ENCODE assay signal across 8 cellular contexts in the genomic region with DNA sequence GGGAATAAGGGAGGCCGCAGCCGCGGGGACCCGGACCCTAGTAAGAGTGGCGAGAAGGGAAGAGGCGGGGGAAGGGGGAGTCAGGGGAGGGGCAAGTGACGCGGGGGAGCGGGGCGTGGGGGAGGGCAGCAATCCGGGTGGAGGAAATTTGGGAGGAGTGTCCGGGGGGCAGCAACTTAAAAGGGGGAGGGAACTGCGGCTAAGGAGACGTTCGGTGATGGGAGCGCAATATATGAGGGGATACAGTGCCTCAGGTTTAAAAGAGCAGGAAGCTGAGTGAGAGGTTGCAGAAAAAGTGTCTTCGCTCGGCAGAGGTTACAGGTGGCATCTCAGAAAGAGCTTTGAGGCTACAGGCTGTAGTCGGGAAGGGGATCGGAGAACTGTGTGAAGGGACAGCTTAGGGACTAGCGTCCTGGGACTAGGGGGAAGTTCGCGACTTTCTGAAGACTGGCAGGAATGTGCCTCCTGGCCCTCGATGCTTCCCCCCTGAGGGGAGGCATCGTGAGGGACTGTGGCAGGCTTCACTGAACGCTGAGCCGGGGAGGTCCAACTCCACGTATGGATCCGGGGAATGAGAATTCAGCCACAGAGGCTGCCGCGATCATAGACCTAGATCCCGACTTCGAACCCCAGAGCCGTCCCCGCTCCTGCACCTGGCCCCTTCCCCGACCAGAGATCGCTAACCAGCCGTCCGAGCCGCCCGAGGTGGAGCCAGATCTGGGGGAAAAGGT. TPM values are rescaled to one million over a fixed set of nuclear protein-coding genes. Genes with fewer than 3 reads are reported as not detected.
DNase-seq lines count a peak whose midpoint lies in the region; ATAC-seq and TF ChIP-seq lines count a peak whose summit lies in the region.

No MANE protein-coding gene starts in this region.

- H3K36me3 Mint-ChIP-seq in CD14-positive monocyte: peaks cover 12 to 13% of the 10 kb centered on the region in 2 donors

- H3K9ac ChIP-seq in MM.1S (ENCODE audit: low read length): peak overlapping the region; percentile 47; the same call in 1 of the 2 replicates

- H3K4me1 ChIP-seq in MM.1S (ENCODE audit: low read length) (no peaks in the 10 kb centered on the region), psoas muscle (no peaks in the 10 kb centered on the region)

- H3K79me2 ChIP-seq in MM.1S (ENCODE audit: low read length): no peaks in the 10 kb centered on the region

- intact Hi-C loops in CD14-positive monocyte (cut with micrococcal nuclease) (loop anchor here (5.0 to 10.0 kb wide), 2 partner anchors 79 to 86 kb away; no protein-coding TSS in a partner anchor), left cardiac atrium (cut with DNase I) (loop anchor here in 1 of 2 donors (5.0 kb wide), 1 partner anchor 81 kb away; no protein-coding TSS in a partner anchor), psoas muscle (cut with DNase I) (no loop called here)

- peaks cover 20% of the 10 kb centered on the region for H3K4me1 Mint-ChIP-seq in CD14-positive monocyte

- peak overlapping the region; percentile 89 for H3K4me2 ChIP-seq in MM.1S (ENCODE audit: low read depth, low read length)

- H3K9me3 ChIP-seq in MM.1S (replicated peaks; ENCODE audit: insufficient read depth, low read length): no peaks in the 10 kb centered on the region
- no peaks in the 10 kb centered on the region for H3K9me3 ChIP-seq in psoas muscle

- ATAC-seq in left cardiac atrium (peak; percentile 83 to 88), psoas muscle (peak; percentile 74 to 90 (median 76)), GM19395 (IDR thresholded peaks at IDR 0.05; ENCODE audit: unreplicated experiment) (no peak)

- H3K4me3 ChIP-seq in MM.1S (ENCODE audit: low read length) (peak overlapping the region; percentile 82), psoas muscle (peak overlapping the region; percentile 75)

- peak overlapping the region; percentile 80 to 94 (median 91) for H3K27ac Mint-ChIP-seq in CD14-positive monocyte

- no peaks in the 10 kb centered on the region for H3F3A ChIP-seq in MM.1S (ENCODE audit: insufficient read depth, low read length)

- H2AFZ ChIP-seq in MM.1S (ENCODE audit: low read length): peak overlapping the region; percentile 69

- peaks cover 0 to 21% (median 5%) of the 10 kb centered on the region in 3 donors for H3K27me3 Mint-ChIP-seq in CD14-positive monocyte (ENCODE audit: low read depth in 3 of 3)

- H3K4me3 Mint-ChIP-seq in CD14-positive monocyte: peak overlapping the region; percentile 92 to 98

- 0 to 13% (median 1%) methylated on average over 20 to 41 of the region's 41 CpGs for WGBS in psoas muscle, 3 donors

- H3K9me3 Mint-ChIP-seq in CD14-positive monocyte: peaks cover 0 to 6% (median 0%) of the 10 kb centered on the region in 7 donors

- H3K27ac ChIP-seq in MM.1S (ENCODE audit: low read length): no peak overlapping the region
- peak overlapping the region; percentile 72 for H3K27ac ChIP-seq in psoas muscle

- no peaks in the 10 kb centered on the region for H3K36me3 ChIP-seq in MM.1S (replicated peaks; ENCODE audit: insufficient read depth, low read length)
- H3K36me3 ChIP-seq in psoas muscle (ENCODE audit: insufficient read depth in 1 of 2, low read depth in 1 of 2): peaks cover 0 to 4% of the 10 kb centered on the region in 2 donors

- DNase-seq in CD14-positive monocyte (ENCODE audit: low spot score) (no peak), GM19238 (ENCODE audit: insufficient read length, low spot score) (peak; percentile 29), MM.1S (no peak), activated gamma-delta T cell treated with Interleukin-2 at 50 U/mL for 16 hours (peak; percentile 59), left cardiac atrium (no peak), psoas muscle (no peak), putamen (ENCODE audit: low spot score) (no peak)

- H3K27me3 ChIP-seq in MM.1S (replicated peaks; ENCODE audit: insufficient read depth, low read length): no peaks in the 10 kb centered on the region
- peaks cover 0 to 17% (median 0%) of the 10 kb centered on the region in 3 donors for H3K27me3 ChIP-seq in psoas muscle (ENCODE audit: insufficient read depth in 3 of 3, low read length in 2 of 3)

- no peaks in the 10 kb centered on the region for H3K9me2 ChIP-seq in MM.1S (replicated peaks; ENCODE audit: insufficient read depth, low read length)

- H4K20me1 ChIP-seq in MM.1S (ENCODE audit: insufficient read depth, low read length): no peaks in the 10 kb centered on the region

- no peak for TF ChIP-seq CTCF in CD14-positive monocyte (IDR thresholded peaks at IDR 0.05)
- no peak for TF ChIP-seq CTCF in MM.1S (IDR thresholded peaks at IDR 0.05; ENCODE audit: low read length)
- TF ChIP-seq CTCF in psoas muscle (IDR thresholded peaks at IDR 0.05): no peak

RNA-seq across cellular contexts. Expression of a gene that starts 0.5 kb away (rescaled TPM):
- polyA plus RNA-seq in CD14-positive monocyte (1 to 10 TPM; 1.4 to 1.5 TPM), psoas muscle (10 to 100 TPM; 14.6 to 56.5 (median 31.7) TPM)
- total RNA-seq in left cardiac atrium (10 to 100 TPM; 28.5 to 30.9 TPM), psoas muscle (10 to 100 TPM; 55.1 to 80.7 (median 63.5) TPM)

RNA-seq across cellular contexts. Expression of a gene that starts 10.4 kb away (rescaled TPM):
- not detected for polyA plus RNA-seq in CD14-positive monocyte
- not detected for total RNA-seq in left cardiac atrium
- not detected for total RNA-seq in psoas muscle
- not detected for polyA plus RNA-seq in psoas muscle

RNA-seq across cellular contexts. Expression of a gene that starts 15.2 kb away (rescaled TPM):
- polyA plus RNA-seq in CD14-positive monocyte (10 to 100 TPM; 48.3 to 94.5 TPM), psoas muscle (1 to 10 TPM; 1.2 to 2.8 (median 1.6) TPM)
- total RNA-seq in left cardiac atrium (1 to 10 TPM; 1.8 to 2.6 TPM), psoas muscle (1 to 10 TPM in 3 of 4 donors, under 1 TPM in 1; 0.93 to 1.5 (median 1.2) TPM)

RNA-seq across cellular contexts. Expression of a gene that starts 22.3 kb away (rescaled TPM):
- polyA plus RNA-seq in CD14-positive monocyte (1 to 10 TPM; 2.4 to 5.0 TPM), psoas muscle (10 to 100 TPM in 1 of 3 donors, 1 to 10 TPM in 2; 7.1 to 12.8 (median 7.5) TPM)
- total RNA-seq in left cardiac atrium (10 to 100 TPM; 21.1 to 23.8 TPM), psoas muscle (10 to 100 TPM; 20.7 to 24.8 (median 23.7) TPM)

RNA-seq across cellular contexts. Expression of a gene that starts 28.0 kb away (rescaled TPM):
- polyA plus RNA-seq in CD14-positive monocyte (1 to 10 TPM; 4.2 to 5.0 TPM), psoas muscle (10 to 100 TPM; 28.0 to 46.9 (median 28.3) TPM)
- total RNA-seq in left cardiac atrium (10 to 100 TPM; 48.9 to 57.3 TPM), psoas muscle (10 to 100 TPM; 28.0 to 55.6 (median 39.1) TPM)

Comparison
In these comparisons a context has a peak if more than half of its experiments do, and no peak if none do; other contexts are left out.
1. DNase-seq: peak in GM19238 (single experiment) and activated gamma-delta T cell treated with Interleukin-2 at 50 U/mL for 16 hours (single experiment); none in CD14-positive monocyte (single experiment), MM.1S (single experiment), left cardiac atrium (single experiment), psoas muscle (0 of 2) and putamen (single experiment).
2. intact Hi-C loops: an anchor here in CD14-positive monocyte (5.0 to 10.0 kb wide); none called in psoas muscle.